8 cellular contexts compared by ENCODE assay signal in the genomic region with DNA sequence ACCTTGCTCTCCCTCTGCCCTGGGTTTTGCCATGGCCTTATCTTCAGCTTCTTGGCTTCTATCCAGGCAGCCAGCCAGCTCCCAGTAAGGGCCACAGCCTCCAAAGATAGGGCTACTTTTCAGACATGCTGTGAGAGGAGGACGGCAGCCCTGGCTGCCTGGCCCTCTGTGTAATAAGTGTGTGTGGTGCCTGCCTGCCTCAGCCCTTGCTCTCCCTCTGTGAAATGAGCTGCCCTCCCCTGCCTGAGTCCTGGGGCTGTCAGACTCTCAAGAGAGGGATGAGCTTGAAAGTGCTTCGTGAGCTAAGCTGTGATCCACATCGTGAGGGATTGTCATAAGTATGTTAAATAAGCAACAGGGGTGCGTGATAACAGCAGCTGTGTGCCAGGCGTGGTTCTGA. TPM values are rescaled to one million over a fixed set of nuclear protein-coding genes. Genes with fewer than 3 reads are reported as not detected.
DNase-seq lines count a peak whose midpoint lies in the region; ATAC-seq and TF ChIP-seq lines count a peak whose summit lies in the region.
"Had no signal": no experiment of that assay in that cellular context is flagged by ENCODE, and none has a peak within 500 bp of the region (broad histone marks: within the 10 kb centered on the region; RNA-seq: fewer than 3 reads in every experiment).

No MANE protein-coding gene starts in this region.

- peak; percentile 22 to 43 for ATAC-seq in lower lobe of right lung
- no peak for ATAC-seq in activated CD8-positive, alpha-beta T cell treated with anti-CD3 and anti-CD28 coated beads for 36 hours

- no peak for TF ChIP-seq EP300 in transverse colon (IDR thresholded peaks at IDR 0.05; ENCODE audit: low read depth)

- no peak for TF ChIP-seq POLR2A in transverse colon (IDR thresholded peaks at IDR 0.05)

- H3K9me3 Mint-ChIP-seq in activated CD8-positive, alpha-beta T cell treated with anti-CD3 and anti-CD28 coated beads for 36 hours: no peaks in the 10 kb centered on the region
- no peaks in the 10 kb centered on the region for H3K9me3 Mint-ChIP-seq in progenitor cell of endocrine pancreas (ENCODE audit: low read depth)
- H3K9me3 Mint-ChIP-seq: activated T-helper 1 cell treated with anti-CD3 and anti-CD28 coated beads, Interleukin-12 subunit alpha, Interleukin-12 subunit beta, Interleukin-2, Interleukin-4 antibody, amounts not matched to agents 30 ng/mL and 10 ng/mL and 1 ng/mL, durations not matched to agents 14 hours and 24 hours and 36 hours had no signal

- TF ChIP-seq CTCF in colonic mucosa (IDR thresholded peaks at IDR 0.05) (no peak), lower lobe of right lung (IDR thresholded peaks at IDR 0.05) (no peak), transverse colon (IDR thresholded peaks at IDR 0.05) (no peak), progenitor cell of endocrine pancreas (IDR thresholded peaks at IDR 0.05; ENCODE audit: unreplicated experiment) (no peak)
- TF ChIP-seq CTCF in activated CD8-positive, alpha-beta T cell treated with anti-CD3 and anti-CD28 coated beads for 36 hours (IDR thresholded peaks at IDR 0.05): no peak

- POLR2A ChIA-PET in activated CD8-positive, alpha-beta T cell treated with anti-CD3 and anti-CD28 coated beads for 36 hours (lab: Charles Lee): no interaction called here

- no peaks in the 10 kb centered on the region for H3K27me3 Mint-ChIP-seq in activated CD8-positive, alpha-beta T cell treated with anti-CD3 and anti-CD28 coated beads for 36 hours
- H3K27me3 Mint-ChIP-seq in progenitor cell of endocrine pancreas: no peaks in the 10 kb centered on the region

- H3K27me3 ChIP-seq in colonic mucosa (no peaks in the 10 kb centered on the region), lower lobe of right lung (ENCODE audit: low read depth) (no peaks in the 10 kb centered on the region), transverse colon (no peaks in the 10 kb centered on the region)

- H3K4me3 ChIP-seq in colonic mucosa: no peak overlapping the region
- H3K4me3 ChIP-seq in lower lobe of right lung: no peak overlapping the region
- no peak overlapping the region for H3K4me3 ChIP-seq in transverse colon

- intact Hi-C loops in colonic mucosa (cut with DNase I) (no loop called here), lower lobe of right lung (cut with DNase I) (no loop called here), transverse colon (cut with DNase I; ENCODE audit: low total_unique reads) (no loop called here)
- intact Hi-C loops in activated CD8-positive, alpha-beta T cell treated with anti-CD3 and anti-CD28 coated beads for 36 hours (cut with micrococcal nuclease): no loop called here

- DNase-seq in NCI-H226 (peak; percentile 89), colonic mucosa (no peak), lower lobe of right lung (no peak), transverse colon (no peak), progenitor cell of endocrine pancreas (ENCODE audit: low spot score, unreplicated experiment) (no peak), SKM-1 treated with dmso at 0.1 percent for 144 hours (lab: John Stamatoyannopoulos, UW; ENCODE audit: unreplicated experiment) (no peak)
- no peak for DNase-seq in activated CD8-positive, alpha-beta T cell treated with anti-CD3 and anti-CD28 coated beads for 36 hours

- no peak overlapping the region for H3K4me3 Mint-ChIP-seq in activated CD8-positive, alpha-beta T cell treated with anti-CD3 and anti-CD28 coated beads for 36 hours
- H3K4me3 Mint-ChIP-seq in progenitor cell of endocrine pancreas (ENCODE audit: low read depth): no peak overlapping the region
- H3K4me3 Mint-ChIP-seq: activated T-helper 1 cell treated with anti-CD3 and anti-CD28 coated beads, Interleukin-12 subunit alpha, Interleukin-12 subunit beta, Interleukin-2, Interleukin-4 antibody, amounts not matched to agents 30 ng/mL and 10 ng/mL and 1 ng/mL, durations not matched to agents 14 hours and 24 hours and 36 hours had no signal

- 45 to 70% methylated on average over 2 to 5 of the region's 5 CpGs for WGBS in transverse colon (ENCODE audit: low coverage in 1 of 2), 2 donors

- H3K27ac ChIP-seq in colonic mucosa (no peak overlapping the region), lower lobe of right lung (peak overlapping the region; percentile 59), transverse colon (peak overlapping the region; percentile 56 to 73 (median 66))

- H3K4me1 Mint-ChIP-seq in activated CD8-positive, alpha-beta T cell treated with anti-CD3 and anti-CD28 coated beads for 36 hours (ENCODE audit: low read depth): no peaks in the 10 kb centered on the region
- H3K4me1 Mint-ChIP-seq in progenitor cell of endocrine pancreas (ENCODE audit: low read depth): peaks cover 53% of the 10 kb centered on the region

- H3K36me3 ChIP-seq in colonic mucosa (no peaks in the 10 kb centered on the region), lower lobe of right lung (peaks cover 19% of the 10 kb centered on the region), transverse colon (no peaks in the 10 kb centered on the region)

- CTCF ChIA-PET in activated CD8-positive, alpha-beta T cell treated with anti-CD3 and anti-CD28 coated beads for 36 hours (lab: Charles Lee): interaction anchor here (1.4 kb wide), 1 partner anchor 57 kb away, joined by 4 read pairs; no protein-coding TSS in a partner anchor

- peak overlapping the region; percentile 1 to 36 for H3K9ac ChIP-seq in colonic mucosa (ENCODE audit: low read depth in 2 of 2, low read length in 2 of 2)

- in situ Hi-C loops in transverse colon (cut with MboI; ENCODE audit: low pct_ligation_motif_present in 1 of 4, low pct_unique_long_range_greater_than_20kb in 1 of 4, low sequenced_read_pairs in 3 of 4): no loop called here

- H3K4me1 ChIP-seq in colonic mucosa (peaks cover 33% of the 10 kb centered on the region), lower lobe of right lung (peaks cover 87% of the 10 kb centered on the region), transverse colon (peaks cover 40 to 73% (median 58%) of the 10 kb centered on the region in 4 donors)

- H3K27ac Mint-ChIP-seq in activated CD8-positive, alpha-beta T cell treated with anti-CD3 and anti-CD28 coated beads for 36 hours: no peak overlapping the region
- H3K27ac Mint-ChIP-seq in progenitor cell of endocrine pancreas: no peak overlapping the region
- H3K27ac Mint-ChIP-seq: activated T-helper 1 cell treated with anti-CD3 and anti-CD28 coated beads, Interleukin-12 subunit alpha, Interleukin-12 subunit beta, Interleukin-2, Interleukin-4 antibody, amounts not matched to agents 30 ng/mL and 10 ng/mL and 1 ng/mL, durations not matched to agents 14 hours and 24 hours and 36 hours had no signal

- no peaks in the 10 kb centered on the region for H3K9me3 ChIP-seq in colonic mucosa
- no peaks in the 10 kb centered on the region for H3K9me3 ChIP-seq in lower lobe of right lung
- H3K9me3 ChIP-seq in transverse colon: no peaks in the 10 kb centered on the region

- H3K36me3 Mint-ChIP-seq in activated CD8-positive, alpha-beta T cell treated with anti-CD3 and anti-CD28 coated beads for 36 hours (ENCODE audit: low read depth): no peaks in the 10 kb centered on the region
- peaks cover 8% of the 10 kb centered on the region for H3K36me3 Mint-ChIP-seq in progenitor cell of endocrine pancreas (ENCODE audit: insufficient read depth)

RNA-seq across cellular contexts. Expression of gene NDST1, which starts 8.1 kb away (rescaled TPM):
- total RNA-seq in colonic mucosa (10 to 100 TPM; 37.4 to 51.3 TPM), lower lobe of right lung (117 TPM), transverse colon (100 to 1,000 TPM in 1 of 4 donors, 10 to 100 TPM in 3; 68.8 to 104 (median 96.4) TPM), progenitor cell of endocrine pancreas (154 and 169 TPM in 2 replicates)
- 1 to 10 TPM; 2.9 to 3.3 TPM for total RNA-seq in activated CD8-positive, alpha-beta T cell treated with anti-CD3 and anti-CD28 coated beads for 36 hours

Comparison
In these comparisons a context has a peak if more than half of its experiments do, and no peak if none do; other contexts are left out.
1. RNA of gene NDST1, which starts 8.1 kb away (total RNA-seq): 154 to 169 TPM in progenitor cell of endocrine pancreas, 117 TPM in lower lobe of right lung (single experiment), 68.8 to 104 TPM in transverse colon and 37.4 to 51.3 TPM in colonic mucosa; 2.9 to 3.3 TPM in activated CD8-positive, alpha-beta T cell treated with anti-CD3 and anti-CD28 coated beads for 36 hours; every median in the first group is over 4 times any median in the second.